Comparison of ENCODE assay signal across 20 cellular contexts in genomic region chr11:27354359-27354965, GRCh38. TPM values are rescaled to one million over a fixed set of nuclear protein-coding genes. Genes with fewer than 3 reads are reported as not detected.
DNase-seq lines count a peak whose midpoint lies in the region; ATAC-seq, FAIRE-seq and TF ChIP-seq lines count a peak whose summit lies in the region.
"Had no signal": no experiment of that assay in that cellular context is flagged by ENCODE, and none has a peak within 500 bp of the region (broad histone marks: within the 10 kb centered on the region; RNA-seq: fewer than 3 reads in every experiment).

No MANE protein-coding gene starts in this region.

- WGBS in K562 (ENCODE audit: insufficient coverage, low coverage, missing lambda C conversion rate) = 44% methylated on average over 5 of the region's 5 CpGs

- no peaks in the 10 kb centered on the region for H3K36me3 ChIP-seq in GM06990 (ENCODE audit: control insufficient read depth, insufficient read depth, low read length)
- peaks cover 7% of the 10 kb centered on the region; the same call in 1 of the 3 replicates for H3K36me3 ChIP-seq in K562 (ENCODE audit: control insufficient read depth, insufficient read depth, low read length)
- H3K36me3 ChIP-seq: gastrocnemius medialis, prostate gland, tibial artery had no signal

- no peak overlapping the region for H3K9ac ChIP-seq in K562 (ENCODE audit: insufficient read depth in 1 of 2, low read depth in 2 of 2, low read length in 2 of 2)

- in situ Hi-C loops in K562 (cut with MboI) = no loop called here

- H4K20me1 ChIP-seq in K562 (replicated peaks; ENCODE audit: control insufficient read depth, insufficient read depth, low read length) = no peaks in the 10 kb centered on the region

- H3K4me1 Mint-ChIP-seq in nephron progenitor cell = peaks cover 80% of the 10 kb centered on the region
- H3K4me1 Mint-ChIP-seq: activated naive CD4-positive, alpha-beta T cell treated with anti-CD3 and anti-CD28 coated beads, Interleukin-2, amount 10 ng/mL, durations not matched to agents 7 days and 5 days; stimulated activated naive B cell treated with anti-CD40 and anti-IgM and Interleukin-4, amounts not matched to agents 10 μg/mL and 1 μg/mL and 100 μg/mL, for 72 hours had no signal

- H3K4me2 ChIP-seq in K562 (ENCODE audit: insufficient read depth, low read length) = no peak overlapping the region

- TF ChIP-seq CTCF in GM06990 (IDR thresholded peaks at IDR 0.05; ENCODE audit: insufficient read depth, low read length, poor library complexity, severe bottlenecking) (no peak), K562 (IDR thresholded peaks at IDR 0.05 in 2 of 3, conservative IDR thresholded peaks at IDR 0.05 in 1 of 3; ENCODE audit: insufficient read depth in 2 of 3, low read depth in 1 of 3, low read length in 3 of 3) (no peak), nephron progenitor cell (IDR thresholded peaks at IDR 0.05) (no peak), dorsolateral prefrontal cortex (IDR thresholded peaks at IDR 0.05 in 54 of 56, conservative IDR thresholded peaks at IDR 0.05 in 2 of 56; ENCODE audit: low read depth in 1 of 56, partially characterized antibody in 56 of 56) (no peak)

- POLR2A ChIA-PET in K562 (lab: Yijun Ruan, JAX) = no interaction called here

- DNase-seq in GM06990 (ENCODE audit: extremely low read depth, insufficient read length) (no peak), K562 (ENCODE audit: extremely low read depth in 1 of 4, low spot score in 3 of 4) (no peak), nephron progenitor cell (peak; percentile 23), kidney glomerular epithelial cell (lab: John Stamatoyannopoulos, UW) (no peak), dorsolateral prefrontal cortex (no peak)
- DNase-seq: activated CD4-positive, alpha-beta T cell treated with anti-CD3 and anti-CD28 coated beads for 1 hour; activated naive CD4-positive, alpha-beta T cell treated with anti-CD3 and anti-CD28 coated beads, Interleukin-2, amount 10 ng/mL, durations not matched to agents 7 days and 5 days; activated T-cell treated with anti-CD3 and anti-CD28 coated beads, Interleukin-2, amount 50 U/mL, for 48 hours; aorta; gastrocnemius medialis; KBM-7; NCI-H187 treated with DMSO at 0.1 percent for 48 hours; NCI-H524; stimulated activated CD4-positive, alpha-beta T cell treated with anti-CD3 and anti-CD28 coated beads, Interleukin-2, amount 100 ng/mL, for 24 hours; stimulated activated naive B cell treated with anti-CD40 and anti-IgM and Interleukin-4, amounts not matched to agents 10 μg/mL and 1 μg/mL and 100 μg/mL, for 72 hours; tibial artery had no signal

- H3K4me3 Mint-ChIP-seq in nephron progenitor cell = peak overlapping the region; percentile 59
- H3K4me3 Mint-ChIP-seq: activated naive CD4-positive, alpha-beta T cell treated with anti-CD3 and anti-CD28 coated beads, Interleukin-2, amount 10 ng/mL, durations not matched to agents 7 days and 5 days; central memory CD8-positive, alpha-beta T cell; stimulated activated naive B cell treated with anti-CD40 and anti-IgM and Interleukin-4, amounts not matched to agents 10 μg/mL and 1 μg/mL and 100 μg/mL, for 72 hours had no signal

- no peaks in the 10 kb centered on the region for H3K27me3 ChIP-seq in GM06990 (replicated peaks; ENCODE audit: control insufficient read depth, insufficient read depth, low read length)
- H3K27me3 ChIP-seq in K562 (ENCODE audit: control insufficient read depth in 2 of 2, insufficient read depth in 2 of 2, low read length in 2 of 2) = no peaks in the 10 kb centered on the region
- H3K27me3 ChIP-seq in dorsolateral prefrontal cortex = no peaks in the 10 kb centered on the region
- H3K27me3 ChIP-seq: gastrocnemius medialis, tibial artery had no signal

- no peaks in the 10 kb centered on the region for H3K79me2 ChIP-seq in K562 (ENCODE audit: control insufficient read depth, insufficient read depth, low read length)

- peak overlapping the region; percentile 6 for H3K4me3 ChIP-seq in GM06990 (replicated peaks; ENCODE audit: low read depth, low read length)
- no peak overlapping the region for H3K4me3 ChIP-seq in K562
- no peak overlapping the region for H3K4me3 ChIP-seq in dorsolateral prefrontal cortex
- H3K4me3 ChIP-seq: gastrocnemius medialis, prostate gland, tibial artery had no signal

- FAIRE-seq in K562 (lab: Jason Lieb, UNC) = no peak

- peaks cover 4% of the 10 kb centered on the region in 2 experiments; a peak in 3 of 5 replicates for H3K4me1 ChIP-seq in K562 (replicated peaks in 1 of 2; ENCODE audit: control insufficient read depth in 2 of 2, insufficient read depth in 2 of 2, low read length in 2 of 2)
- H3K4me1 ChIP-seq: gastrocnemius medialis, prostate gland, tibial artery had no signal

- H2AFZ ChIP-seq in K562 (ENCODE audit: low read depth, low read length) = no peak overlapping the region; the same call in 1 of the 2 replicates

- peak overlapping the region; percentile 97 for H3K27ac Mint-ChIP-seq in nephron progenitor cell
- H3K27ac Mint-ChIP-seq: activated naive CD4-positive, alpha-beta T cell treated with anti-CD3 and anti-CD28 coated beads, Interleukin-2, amount 10 ng/mL, durations not matched to agents 7 days and 5 days; stimulated activated naive B cell treated with anti-CD40 and anti-IgM and Interleukin-4, amounts not matched to agents 10 μg/mL and 1 μg/mL and 100 μg/mL, for 72 hours had no signal

- TF ChIP-seq RAD21 in K562 (CRISPR knock-in tag; conservative IDR thresholded peaks at IDR 0.05 in 1 of 2, IDR thresholded peaks at IDR 0.05 in 1 of 2) = no peak

- intact Hi-C loops in K562 (cut with micrococcal nuclease) = no loop called here
- intact Hi-C loops in dorsolateral prefrontal cortex (cut with DNase I) = no loop called here

- H3K36me3 Mint-ChIP-seq in nephron progenitor cell (ENCODE audit: low read depth) = peaks cover 47% of the 10 kb centered on the region

- no peaks in the 10 kb centered on the region for H3K9me3 Mint-ChIP-seq in nephron progenitor cell
- H3K9me3 Mint-ChIP-seq: activated naive CD4-positive, alpha-beta T cell treated with anti-CD3 and anti-CD28 coated beads, Interleukin-2, amount 10 ng/mL, durations not matched to agents 7 days and 5 days; central memory CD8-positive, alpha-beta T cell; stimulated activated naive B cell treated with anti-CD40 and anti-IgM and Interleukin-4, amounts not matched to agents 10 μg/mL and 1 μg/mL and 100 μg/mL, for 72 hours had no signal

- no peak for TF ChIP-seq POLR2A in K562 (conservative IDR thresholded peaks at IDR 0.05)

- no TSS peak for BruUV-seq in K562 (replicated peaks; lab: Mats Ljungman, UMichigan)

- no peaks in the 10 kb centered on the region for H3K9me3 ChIP-seq in K562 (replicated peaks; ENCODE audit: control insufficient read depth, insufficient read depth, low read depth, low read length)
- H3K9me3 ChIP-seq: gastrocnemius medialis, prostate gland, tibial artery had no signal

- peak; percentile 17 for ATAC-seq in HG02870 (IDR thresholded peaks at IDR 0.05; ENCODE audit: unreplicated experiment)
- ATAC-seq in K562 = peak; percentile 44; the same call in 2 of the 3 replicates
- no peak for ATAC-seq in GM21528 (IDR thresholded peaks at IDR 0.05; ENCODE audit: low FRiP score, unreplicated experiment)

- CTCF ChIA-PET in K562 (lab: Yijun Ruan, JAX; ENCODE audit: low intra/inter-chr PET ratio) = no interaction called here

- H3K27me3 Mint-ChIP-seq in nephron progenitor cell (ENCODE audit: low read depth, poor library complexity) = peaks cover 6% of the 10 kb centered on the region
- H3K27me3 Mint-ChIP-seq: activated naive CD4-positive, alpha-beta T cell treated with anti-CD3 and anti-CD28 coated beads, Interleukin-2, amount 10 ng/mL, durations not matched to agents 7 days and 5 days; central memory CD8-positive, alpha-beta T cell; stimulated activated naive B cell treated with anti-CD40 and anti-IgM and Interleukin-4, amounts not matched to agents 10 μg/mL and 1 μg/mL and 100 μg/mL, for 72 hours had no signal

- TF ChIP-seq EP300 in K562 (IDR thresholded peaks at IDR 0.05; ENCODE audit: low read length) = no peak

- H3K27ac ChIP-seq in K562 (ENCODE audit: extremely low read depth, low read depth, low read length) (no peak overlapping the region), dorsolateral prefrontal cortex (no peak overlapping the region)
- H3K27ac ChIP-seq: gastrocnemius medialis, prostate gland, tibial artery had no signal

- H3K9me1 ChIP-seq in K562 (ENCODE audit: control insufficient read depth, insufficient read depth, low read length) = no peaks in the 10 kb centered on the region

TF ChIP-seq in K562, 482 proteins besides CTCF, POLR2A, EP300 and RAD21:
- TF ChIP-seq CREB3 (tag; conservative IDR thresholded peaks at IDR 0.05; ENCODE audit: low read depth) (no peak), NFATC3 (IDR thresholded peaks at IDR 0.05) (no peak)

RNA-seq across cellular contexts. Expression of gene CCDC34, which starts 8.6 kb away (rescaled TPM):
- 2.5 and 6.3 TPM in 2 replicates for total RNA-seq in K562 (2011; cell fraction: chromatin; rRNA removed; ENCODE audit: low replicate concordance)
- 2.5 and 2.7 TPM in 2 replicates for total RNA-seq in K562 (2011; cell fraction: nucleolus; rRNA removed)
- total RNA-seq in K562 (2011; cell fraction: nucleoplasm; rRNA removed) = 3.3 and 7.7 TPM in 2 replicates
- total RNA-seq in K562 (2014; rRNA removed) (13.8 and 16.5 TPM in 2 replicates), K562 (2014; rRNA removed; fragmentation: Illumina TruSeq; extraction: Trizol) (22.4 and 24.7 TPM in 2 replicates), K562 (2015; rRNA removed; fragmentation: Illumina TruSeq; extraction: Trizol) (32.6 and 34.7 TPM in 2 replicates), K562 (2021) (14.8 and 15.7 TPM in 2 replicates), dorsolateral prefrontal cortex (10 to 100 TPM in 108 of 120 experiments, 1 to 10 TPM in 12; 3.1 to 23.2 (median 14.1) TPM)
- polyA plus RNA-seq in K562 (2011; rRNA removed) (8.1 and 11.9 TPM in 2 replicates), K562 (2014; fragmentation: Illumina TruSeq; extraction: Trizol) (30.9 and 42.0 TPM in 2 replicates), K562 (2014; fragmentation: Nextera tagmentation; extraction: Ambion mirVana) (1 to 10 TPM; 6.2 to 6.6 TPM), K562 (2014; rRNA removed) (15.6 and 19.0 TPM in 2 replicates)
- 5.8 and 7.1 TPM in 2 replicates for polyA plus RNA-seq in K562 (2011; cell fraction: cytosol; rRNA removed)
- polyA plus RNA-seq in K562 (2011; cell fraction: nucleus; rRNA removed) = 5.1 and 5.8 TPM in 2 replicates
- 16.1 and 24.0 TPM in 2 replicates for polyA plus RNA-seq in K562 (2012)
- polyA minus RNA-seq in K562 (2011; rRNA and poly(A)+ RNA removed) = 5.4 and 7.6 TPM in 2 replicates
- polyA minus RNA-seq in K562 (2011; cell fraction: cytosol; rRNA and poly(A)+ RNA removed) = 3.1 and 4.3 TPM in 2 replicates
- polyA minus RNA-seq in K562 (2011; cell fraction: nucleus; rRNA and poly(A)+ RNA removed) = 4.7 and 5.2 TPM in 2 replicates
